14 cellular contexts compared by ENCODE assay signal in the genomic region with DNA sequence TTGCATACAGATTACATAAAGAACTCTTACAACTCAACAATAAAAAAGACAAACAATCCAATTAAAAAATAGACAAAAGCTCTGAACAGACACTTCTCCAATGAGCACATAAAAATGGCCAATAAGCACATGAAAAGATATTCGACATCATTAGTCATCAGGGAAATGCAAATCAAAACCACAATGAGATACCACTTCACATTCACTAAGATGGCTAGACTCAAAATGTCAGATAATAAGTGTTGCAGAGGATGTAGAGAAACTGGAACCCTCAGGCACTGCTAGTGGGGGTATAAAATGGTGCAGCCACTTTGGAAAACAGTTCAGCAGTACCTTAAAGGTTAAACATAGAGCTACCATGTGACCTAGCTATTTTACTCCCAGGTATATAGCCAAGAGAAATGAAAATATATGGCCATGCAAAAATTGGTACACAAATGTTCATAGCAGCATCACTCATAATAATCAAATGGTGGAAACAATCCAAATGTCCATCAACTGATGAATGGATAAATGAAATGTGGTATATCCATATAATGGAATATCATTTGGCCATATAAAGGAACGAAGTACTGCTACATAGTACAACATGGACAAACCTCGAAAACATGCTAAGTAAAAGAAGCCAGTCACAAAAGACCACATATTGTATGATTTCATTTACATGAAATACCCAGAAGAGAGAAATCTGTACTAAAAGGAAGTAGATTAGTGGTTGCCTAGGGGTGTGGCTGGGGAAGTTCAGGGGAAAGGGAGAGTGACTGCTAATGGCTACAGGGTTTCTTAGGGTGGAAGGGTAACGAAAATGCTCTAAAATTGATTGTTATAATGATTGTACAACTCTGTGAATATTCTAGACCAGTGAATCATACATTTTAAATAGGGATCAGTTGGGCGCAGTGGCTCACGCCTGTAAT. TPM values are rescaled to one million over a fixed set of nuclear protein-coding genes. Genes with fewer than 3 reads are reported as not detected.
DNase-seq lines count a peak whose midpoint lies in the region; ATAC-seq and TF ChIP-seq lines count a peak whose summit lies in the region.
"Had no signal": no experiment of that assay in that cellular context is flagged by ENCODE, and none has a peak within 500 bp of the region (broad histone marks: within the 10 kb centered on the region; RNA-seq: fewer than 3 reads in every experiment).

No MANE protein-coding gene starts in this region.

- H3K4me3 ChIP-seq in mammary epithelial cell (replicated peaks in 1 of 3; ENCODE audit: insufficient read depth in 1 of 3, low read depth in 2 of 3, low read length in 3 of 3), result no peak overlapping the region
- H3K4me3 ChIP-seq in fibroblast of mammary gland (ENCODE audit: control insufficient read depth, low read depth, low read length), result no peak overlapping the region

- TF ChIP-seq CTCF in MCF 10A (IDR thresholded peaks at IDR 0.05; ENCODE audit: unreplicated experiment) (no peak), mammary epithelial cell (conservative IDR thresholded peaks at IDR 0.05 in 1 of 2, IDR thresholded peaks at IDR 0.05 in 1 of 2; ENCODE audit: extremely low read depth in 1 of 2, insufficient read depth in 1 of 2, low read depth in 1 of 2, low read length in 2 of 2) (no peak), fibroblast of mammary gland (conservative IDR thresholded peaks at IDR 0.05; ENCODE audit: control insufficient read depth, insufficient read depth, low read depth, low read length) (no peak)

- H3K27me3 Mint-ChIP-seq in MCF 10A (ENCODE audit: insufficient read depth, unreplicated experiment), result peaks cover 11% of the 10 kb centered on the region
- H3K27me3 Mint-ChIP-seq in T-helper 2 cell treated with Interferon-gamma antibody and Interleukin-4, amounts not matched to agents 5 μg/mL and 100 μg/mL, for 36 hours (ENCODE audit: low read depth), result no peaks in the 10 kb centered on the region
- H3K27me3 Mint-ChIP-seq: B cell, brain, IgD-negative memory B cell had no signal

- POLR2A ChIA-PET in MCF 10A (lab: Yijun Ruan, JAX), result interaction anchor here (1.3 kb wide), 1 partner anchor 15 kb away, joined by 5 read pairs; no protein-coding TSS in a partner anchor

- peak overlapping the region; percentile 76 for H3K27ac Mint-ChIP-seq in MCF 10A (ENCODE audit: low read depth, unreplicated experiment)
- H3K27ac Mint-ChIP-seq in T-helper 2 cell treated with Interferon-gamma antibody and Interleukin-4, amounts not matched to agents 5 μg/mL and 100 μg/mL, for 36 hours, result peak overlapping the region; percentile 19
- H3K27ac Mint-ChIP-seq: B cell, brain had no signal

- no peaks in the 10 kb centered on the region for H3K9me3 ChIP-seq in mammary epithelial cell (replicated peaks; ENCODE audit: insufficient read depth, low read length)

- H3K36me3 Mint-ChIP-seq in MCF 10A (ENCODE audit: insufficient read depth, unreplicated experiment), result peaks cover 62% of the 10 kb centered on the region
- peaks cover 27% of the 10 kb centered on the region for H3K36me3 Mint-ChIP-seq in T-helper 2 cell treated with Interferon-gamma antibody and Interleukin-4, amounts not matched to agents 5 μg/mL and 100 μg/mL, for 36 hours (ENCODE audit: low read depth)

- H3K27ac ChIP-seq in mammary epithelial cell (ENCODE audit: insufficient read depth, low read depth, low read length), result no peak overlapping the region

- H4K20me1 ChIP-seq in mammary epithelial cell (ENCODE audit: insufficient read depth, low read length), result no peaks in the 10 kb centered on the region

- no peaks in the 10 kb centered on the region for H3K79me2 ChIP-seq in mammary epithelial cell (ENCODE audit: insufficient read depth, low read length)

- no peaks in the 10 kb centered on the region for H3K9me3 Mint-ChIP-seq in MCF 10A (ENCODE audit: unreplicated experiment)
- no peaks in the 10 kb centered on the region for H3K9me3 Mint-ChIP-seq in T-helper 2 cell treated with Interferon-gamma antibody and Interleukin-4, amounts not matched to agents 5 μg/mL and 100 μg/mL, for 36 hours
- H3K9me3 Mint-ChIP-seq: IgD-negative memory B cell had no signal

- H3K4me2 ChIP-seq in mammary epithelial cell (ENCODE audit: insufficient read depth, low read depth, low read length), result no peak overlapping the region

- no peak for DNase-seq in MCF 10A (ENCODE audit: unreplicated experiment)
- DNase-seq in mammary epithelial cell, result no peak
- DNase-seq in T-helper 2 cell treated with Interferon-gamma antibody and Interleukin-4, amounts not matched to agents 5 μg/mL and 100 μg/mL, for 36 hours (ENCODE audit: low spot score), result no peak
- DNase-seq in fibroblast of mammary gland (ENCODE audit: low read depth), result peak; percentile 50
- no peak for DNase-seq in T1000 (lab: John Stamatoyannopoulos, UW)
- DNase-seq in occipital lobe (lab: John Stamatoyannopoulos, UW), result no peak
- no peak for DNase-seq in stimulated activated CD4-positive, alpha-beta T cell treated with anti-CD3 and anti-CD28 coated beads, Interleukin-15, amount 100 ng/mL, for 24 hours
- DNase-seq: NCI-H187 treated with DMSO at 0.1 percent for 48 hours, nucleus accumbens had no signal

- WGBS in mammary epithelial cell (ENCODE audit: low coverage, missing lambda C conversion rate), result 77% methylated on average over 6 of the region's 6 CpGs

- no peaks in the 10 kb centered on the region for H3K4me1 Mint-ChIP-seq in MCF 10A (ENCODE audit: insufficient read depth, unreplicated experiment)
- H3K4me1 Mint-ChIP-seq in T-helper 2 cell treated with Interferon-gamma antibody and Interleukin-4, amounts not matched to agents 5 μg/mL and 100 μg/mL, for 36 hours (ENCODE audit: low read depth), result peaks cover 14% of the 10 kb centered on the region
- H3K4me1 Mint-ChIP-seq: brain had no signal

- H3K9ac ChIP-seq in mammary epithelial cell (ENCODE audit: insufficient read depth, low read length), result no peak overlapping the region

- dilution Hi-C loops in mammary epithelial cell (cut with HindIII; ENCODE audit: low sequenced_read_pairs), result no loop called here

- in situ Hi-C loops in mammary epithelial cell (cut with MboI; ENCODE audit: low sequenced_read_pairs in 2 of 2), result no loop called here

- peaks cover 7% of the 10 kb centered on the region for H3K36me3 ChIP-seq in mammary epithelial cell (ENCODE audit: insufficient read depth, low read length)

- H3K27me3 ChIP-seq in mammary epithelial cell (ENCODE audit: insufficient read depth, low read length), result no peaks in the 10 kb centered on the region

- no peak overlapping the region for H3K4me3 Mint-ChIP-seq in MCF 10A (ENCODE audit: unreplicated experiment)
- no peak overlapping the region for H3K4me3 Mint-ChIP-seq in T-helper 2 cell treated with Interferon-gamma antibody and Interleukin-4, amounts not matched to agents 5 μg/mL and 100 μg/mL, for 36 hours
- H3K4me3 Mint-ChIP-seq: B cell, brain, IgD-negative memory B cell had no signal

- intact Hi-C loops in MCF 10A (cut with micrococcal nuclease) (no loop called here), mammary epithelial cell (cut with micrococcal nuclease) (no loop called here)

- no peaks in the 10 kb centered on the region for H3K4me1 ChIP-seq in mammary epithelial cell (ENCODE audit: insufficient read depth, low read length)

- CTCF ChIA-PET in MCF 10A (lab: Yijun Ruan, JAX) (no interaction called here), mammary epithelial cell (lab: Charles Lee; ENCODE audit: low non-redundant PET) (no interaction called here)

- H2AFZ ChIP-seq in mammary epithelial cell (ENCODE audit: low read depth, low read length), result no peak overlapping the region

- BruUV-seq in MCF 10A (replicated peaks; lab: Mats Ljungman, UMichigan) (no TSS peak), mammary epithelial cell (replicated peaks; lab: Mats Ljungman, UMichigan) (no TSS peak)

- ATAC-seq in HG02970 (IDR thresholded peaks at IDR 0.05; ENCODE audit: low FRiP score, unreplicated experiment), result no peak

RNA-seq across cellular contexts. Expression of gene SASH3, which starts 29.3 kb away (rescaled TPM):
- total RNA-seq in MCF 10A (2022) (not detected in 2 replicates), mammary epithelial cell (not detected), occipital lobe (0.62 TPM)
- not detected for polyA plus RNA-seq in mammary epithelial cell
- polyA minus RNA-seq in mammary epithelial cell, result not detected
- total RNA-seq: G401 had no signal

RNA-seq across cellular contexts. Expression of gene ZDHHC9, which starts 34.6 kb away (rescaled TPM):
- total RNA-seq in MCF 10A (2022) (30.6 and 34.5 TPM in 2 replicates), mammary epithelial cell (10 to 100 TPM; 32.0 to 34.4 TPM), occipital lobe (28.1 TPM)
- 33.8 TPM for polyA plus RNA-seq in mammary epithelial cell
- 41.6 TPM for polyA minus RNA-seq in mammary epithelial cell
